8 cellular contexts compared by ENCODE assay signal in genomic region chr19:51571599-51571998, GRCh38. TPM values are rescaled to one million over a fixed set of nuclear protein-coding genes. Genes with fewer than 3 reads are reported as not detected.
DNase-seq lines count a peak whose midpoint lies in the region; ATAC-seq, FAIRE-seq and TF ChIP-seq lines count a peak whose summit lies in the region.

No MANE protein-coding gene starts in this region.

- no peak for DNase-seq in T-helper 1 cell
- no peak for DNase-seq in activated naive CD8-positive, alpha-beta T cell treated with anti-CD3 and anti-CD28 coated beads, Interleukin-2, amount 10 ng/mL, durations not matched to agents 7 days and 5 days
- DNase-seq in kidney tubule cell (ENCODE audit: low spot score), result peak; percentile 6
- DNase-seq in suprapubic skin (ENCODE audit: low spot score in 2 of 2), result no peak
- DNase-seq in Kasumi-1 (lab: John Stamatoyannopoulos, UW), result no peak
- DNase-seq in urothelium cell line (ENCODE audit: low spot score), result no peak
- DNase-seq in stimulated activated CD4-positive, alpha-beta T cell treated with anti-CD3 and anti-CD28 coated beads, Interleukin-4, amount 100 ng/mL, for 4 hours, result no peak

- no peak for TF ChIP-seq EP300 in suprapubic skin (IDR thresholded peaks at IDR 0.05)

- no peak for FAIRE-seq in urothelium cell line (lab: Jason Lieb, UNC)

- WGBS in suprapubic skin, result 5% methylated on average over 8 of the region's 8 CpGs

- H3K9me3 ChIP-seq in suprapubic skin, result no peaks in the 10 kb centered on the region

- H3K4me3 Mint-ChIP-seq in T-helper 1 cell treated with Interleukin-12 subunit alpha and Interleukin-12 subunit beta and Interleukin-4 antibody, amounts not matched to agents 30 μg/mL and 1 μg/mL, for 36 hours, result peak overlapping the region; percentile 97
- H3K4me3 Mint-ChIP-seq in activated naive CD8-positive, alpha-beta T cell treated with anti-CD3 and anti-CD28 coated beads, Interleukin-2, amount 10 ng/mL, durations not matched to agents 7 days and 5 days, result peak overlapping the region; percentile 98

- H3K4me3 ChIP-seq in suprapubic skin, result peak overlapping the region; percentile 72

- H3K27me3 Mint-ChIP-seq in T-helper 1 cell treated with Interleukin-12 subunit alpha and Interleukin-12 subunit beta and Interleukin-4 antibody, amounts not matched to agents 30 μg/mL and 1 μg/mL, for 36 hours (ENCODE audit: low read depth), result peaks cover 19% of the 10 kb centered on the region
- H3K27me3 Mint-ChIP-seq in activated naive CD8-positive, alpha-beta T cell treated with anti-CD3 and anti-CD28 coated beads, Interleukin-2, amount 10 ng/mL, durations not matched to agents 7 days and 5 days, result peaks cover 21% of the 10 kb centered on the region

- TF ChIP-seq CTCF in suprapubic skin (IDR thresholded peaks at IDR 0.05), result no peak

- no peak for ATAC-seq in activated naive CD8-positive, alpha-beta T cell treated with anti-CD3 and anti-CD28 coated beads, Interleukin-2, amount 10 ng/mL, durations not matched to agents 7 days and 5 days (ENCODE audit: low read depth)

- peaks cover 18% of the 10 kb centered on the region for H3K36me3 Mint-ChIP-seq in T-helper 1 cell treated with Interleukin-12 subunit alpha and Interleukin-12 subunit beta and Interleukin-4 antibody, amounts not matched to agents 30 μg/mL and 1 μg/mL, for 36 hours (ENCODE audit: low read depth)
- H3K36me3 Mint-ChIP-seq in activated naive CD8-positive, alpha-beta T cell treated with anti-CD3 and anti-CD28 coated beads, Interleukin-2, amount 10 ng/mL, durations not matched to agents 7 days and 5 days, result peaks cover 17% of the 10 kb centered on the region

- H3K9me3 Mint-ChIP-seq in T-helper 1 cell treated with Interleukin-12 subunit alpha and Interleukin-12 subunit beta and Interleukin-4 antibody, amounts not matched to agents 30 μg/mL and 1 μg/mL, for 36 hours, result peaks cover 9% of the 10 kb centered on the region
- peaks cover 1% of the 10 kb centered on the region for H3K9me3 Mint-ChIP-seq in activated naive CD8-positive, alpha-beta T cell treated with anti-CD3 and anti-CD28 coated beads, Interleukin-2, amount 10 ng/mL, durations not matched to agents 7 days and 5 days

- POLR2A ChIA-PET in activated naive CD8-positive, alpha-beta T cell treated with anti-CD3 and anti-CD28 coated beads, Interleukin-2, amount 10 ng/mL, durations not matched to agents 7 days and 5 days (lab: Charles Lee), result interaction anchor here (1.6 kb wide), 1 partner anchor 23 kb away, joined by 3 read pairs; no protein-coding TSS in a partner anchor

- no peak for TF ChIP-seq POLR2A in suprapubic skin (IDR thresholded peaks at IDR 0.05)

- peaks cover 19% of the 10 kb centered on the region for H3K4me1 ChIP-seq in suprapubic skin

- peaks cover 21% of the 10 kb centered on the region for H3K4me1 Mint-ChIP-seq in T-helper 1 cell treated with Interleukin-12 subunit alpha and Interleukin-12 subunit beta and Interleukin-4 antibody, amounts not matched to agents 30 μg/mL and 1 μg/mL, for 36 hours (ENCODE audit: low read depth)
- H3K4me1 Mint-ChIP-seq in activated naive CD8-positive, alpha-beta T cell treated with anti-CD3 and anti-CD28 coated beads, Interleukin-2, amount 10 ng/mL, durations not matched to agents 7 days and 5 days, result peaks cover 19% of the 10 kb centered on the region

- peaks cover 6% of the 10 kb centered on the region for H3K36me3 ChIP-seq in suprapubic skin

- H3K27ac ChIP-seq in suprapubic skin, result no peak overlapping the region

- peak overlapping the region; percentile 42 for H3K27ac Mint-ChIP-seq in T-helper 1 cell treated with Interleukin-12 subunit alpha and Interleukin-12 subunit beta and Interleukin-4 antibody, amounts not matched to agents 30 μg/mL and 1 μg/mL, for 36 hours
- peak overlapping the region; percentile 75 for H3K27ac Mint-ChIP-seq in activated naive CD8-positive, alpha-beta T cell treated with anti-CD3 and anti-CD28 coated beads, Interleukin-2, amount 10 ng/mL, durations not matched to agents 7 days and 5 days

- H3K27me3 ChIP-seq in suprapubic skin, result peaks cover 8% of the 10 kb centered on the region

RNA-seq across cellular contexts. Expression of gene ZNF175, which starts 0.5 kb away (rescaled TPM):
- total RNA-seq in activated naive CD8-positive, alpha-beta T cell treated with anti-CD3 and anti-CD28 coated beads, Interleukin-2, amount 10 ng/mL, durations not matched to agents 7 days and 5 days, result 10 to 100 TPM in 1 of 2 experiments, 1 to 10 TPM in 1; 9.5 to 15.6 TPM
- 10 to 100 TPM in 1 of 4 donors, 1 to 10 TPM in 3; 2.0 to 12.1 (median 5.1) TPM for total RNA-seq in suprapubic skin

RNA-seq across cellular contexts. Expression of gene SIGLEC6, which starts 40.1 kb away (rescaled TPM):
- not detected for total RNA-seq in activated naive CD8-positive, alpha-beta T cell treated with anti-CD3 and anti-CD28 coated beads, Interleukin-2, amount 10 ng/mL, durations not matched to agents 7 days and 5 days
- under 1 TPM in 2 of 4 donors, not detected in 2; 0.26 to 0.30 TPM for total RNA-seq in suprapubic skin

RNA-seq across cellular contexts. Expression of gene SIGLEC5, which starts 58.6 kb away (rescaled TPM):
- total RNA-seq in activated naive CD8-positive, alpha-beta T cell treated with anti-CD3 and anti-CD28 coated beads, Interleukin-2, amount 10 ng/mL, durations not matched to agents 7 days and 5 days, result not detected
- total RNA-seq in suprapubic skin, result under 1 TPM in 1 of 4 donors, not detected in 3; 0.38 TPM
